ENCODE assay signal across 1 cellular context in the genomic region with DNA sequence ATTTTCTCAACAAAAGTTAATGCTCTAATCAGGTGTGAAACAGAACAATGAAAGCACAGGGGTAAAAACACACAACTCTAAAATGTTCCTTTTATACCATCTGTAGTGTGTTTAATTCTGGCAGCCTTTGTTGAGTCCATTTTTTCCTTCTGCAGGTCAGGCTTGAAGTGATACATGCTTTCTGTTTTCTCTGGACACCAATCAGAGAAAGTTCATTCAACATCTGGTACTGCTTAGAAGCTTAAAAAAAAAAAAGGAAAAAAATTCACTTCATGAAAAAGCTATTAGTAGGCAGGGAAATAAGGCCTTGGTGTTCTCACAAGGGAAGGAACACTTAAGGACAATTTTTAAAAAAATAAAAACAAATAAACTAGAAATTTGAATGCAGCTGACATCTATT.
TF ChIP-seq lines count a peak whose summit lies in the region.

No MANE protein-coding gene starts in this region.

TF ChIP-seq in IMR-90, 13 proteins besides CTCF, POLR2A, EP300 and RAD21:
- TF ChIP-seq MAFK (IDR thresholded peaks at IDR 0.05; ENCODE audit: low read depth, low read length) (no peak), NFE2L2 (IDR thresholded peaks at IDR 0.05; ENCODE audit: low read depth, low read length) (no peak), FOS (IDR thresholded peaks at IDR 0.05; ENCODE audit: low read depth, low read length) (no peak), CHD1 (IDR thresholded peaks at IDR 0.05; ENCODE audit: low read depth, low read length) (no peak), RFX5 (IDR thresholded peaks at IDR 0.05; ENCODE audit: low read depth, low read length) (no peak), BHLHE40 (IDR thresholded peaks at IDR 0.05; ENCODE audit: low read depth, low read length) (no peak), MXI1 (IDR thresholded peaks at IDR 0.05; ENCODE audit: borderline replicate concordance, low read depth, low read length) (no peak), MAZ (IDR thresholded peaks at IDR 0.05; ENCODE audit: borderline replicate concordance, low read depth, low read length) (no peak), SMC3 (IDR thresholded peaks at IDR 0.05; ENCODE audit: low read depth, low read length) (no peak), CEBPB (IDR thresholded peaks at IDR 0.05; ENCODE audit: low read depth, low read length) (no peak)
- TF ChIP-seq, protein P1, sequence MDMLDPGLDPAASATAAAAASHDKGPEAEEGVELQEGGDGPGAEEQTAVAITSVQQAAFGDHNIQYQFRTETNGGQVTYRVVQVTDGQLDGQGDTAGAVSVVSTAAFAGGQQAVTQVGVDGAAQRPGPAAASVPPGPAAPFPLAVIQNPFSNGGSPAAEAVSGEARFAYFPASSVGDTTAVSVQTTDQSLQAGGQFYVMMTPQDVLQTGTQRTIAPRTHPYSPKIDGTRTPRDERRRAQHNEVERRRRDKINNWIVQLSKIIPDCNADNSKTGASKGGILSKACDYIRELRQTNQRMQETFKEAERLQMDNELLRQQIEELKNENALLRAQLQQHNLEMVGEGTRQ (IDR thresholded peaks at IDR 0.05; ENCODE audit: low read depth, low read length) = no peak
